In the genomic region with DNA sequence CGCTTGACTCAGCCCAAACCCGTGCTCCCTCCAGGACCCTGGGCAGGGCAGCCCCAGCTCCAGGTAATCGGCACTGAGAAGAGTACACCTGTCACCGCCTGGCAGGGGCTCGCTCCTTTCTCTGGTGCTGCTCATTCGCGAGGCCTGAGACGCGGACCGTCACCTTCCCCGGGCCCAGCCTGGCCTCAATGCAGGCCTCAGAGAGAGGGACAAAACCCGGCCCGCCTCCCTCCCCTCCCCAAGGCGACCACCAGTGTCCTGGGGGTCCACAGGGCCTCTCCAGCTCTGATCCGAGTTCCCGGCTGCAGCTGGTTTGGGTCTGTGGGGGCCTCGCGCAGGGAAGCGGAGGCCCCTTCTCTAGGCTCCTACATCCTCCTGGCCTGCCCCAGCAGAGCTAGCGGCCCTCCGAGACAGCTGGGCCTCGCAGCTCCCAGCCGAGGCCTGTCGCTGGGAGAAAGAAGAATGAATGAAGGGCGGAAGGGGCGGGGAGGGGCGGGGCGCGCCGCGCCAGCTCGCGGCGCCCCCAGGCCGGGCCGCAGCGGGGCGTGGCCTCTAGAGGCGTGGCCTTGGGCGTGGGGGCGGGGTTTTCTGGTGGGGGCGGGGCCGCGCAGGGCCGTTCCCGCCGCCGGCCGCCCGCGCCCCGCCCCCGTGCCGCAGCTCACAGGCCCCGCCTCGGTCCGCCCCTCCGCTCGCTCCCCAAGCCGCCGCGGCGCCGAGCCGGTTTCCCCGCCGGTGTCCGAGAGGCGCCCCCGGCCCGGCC, we compare ENCODE assay signal across 1 cellular context.
TF ChIP-seq lines count a peak whose summit lies in the region.

LIMK1 (plus strand) TSS at position 688 of the 760 bp plus-strand sequence. CDS start 187 bp downstream, outside the sequence.

TF ChIP-seq in WTC11, 78 proteins besides CTCF, POLR2A, EP300 and RAD21 (continued from another document):
- TF ChIP-seq, protein P1, sequence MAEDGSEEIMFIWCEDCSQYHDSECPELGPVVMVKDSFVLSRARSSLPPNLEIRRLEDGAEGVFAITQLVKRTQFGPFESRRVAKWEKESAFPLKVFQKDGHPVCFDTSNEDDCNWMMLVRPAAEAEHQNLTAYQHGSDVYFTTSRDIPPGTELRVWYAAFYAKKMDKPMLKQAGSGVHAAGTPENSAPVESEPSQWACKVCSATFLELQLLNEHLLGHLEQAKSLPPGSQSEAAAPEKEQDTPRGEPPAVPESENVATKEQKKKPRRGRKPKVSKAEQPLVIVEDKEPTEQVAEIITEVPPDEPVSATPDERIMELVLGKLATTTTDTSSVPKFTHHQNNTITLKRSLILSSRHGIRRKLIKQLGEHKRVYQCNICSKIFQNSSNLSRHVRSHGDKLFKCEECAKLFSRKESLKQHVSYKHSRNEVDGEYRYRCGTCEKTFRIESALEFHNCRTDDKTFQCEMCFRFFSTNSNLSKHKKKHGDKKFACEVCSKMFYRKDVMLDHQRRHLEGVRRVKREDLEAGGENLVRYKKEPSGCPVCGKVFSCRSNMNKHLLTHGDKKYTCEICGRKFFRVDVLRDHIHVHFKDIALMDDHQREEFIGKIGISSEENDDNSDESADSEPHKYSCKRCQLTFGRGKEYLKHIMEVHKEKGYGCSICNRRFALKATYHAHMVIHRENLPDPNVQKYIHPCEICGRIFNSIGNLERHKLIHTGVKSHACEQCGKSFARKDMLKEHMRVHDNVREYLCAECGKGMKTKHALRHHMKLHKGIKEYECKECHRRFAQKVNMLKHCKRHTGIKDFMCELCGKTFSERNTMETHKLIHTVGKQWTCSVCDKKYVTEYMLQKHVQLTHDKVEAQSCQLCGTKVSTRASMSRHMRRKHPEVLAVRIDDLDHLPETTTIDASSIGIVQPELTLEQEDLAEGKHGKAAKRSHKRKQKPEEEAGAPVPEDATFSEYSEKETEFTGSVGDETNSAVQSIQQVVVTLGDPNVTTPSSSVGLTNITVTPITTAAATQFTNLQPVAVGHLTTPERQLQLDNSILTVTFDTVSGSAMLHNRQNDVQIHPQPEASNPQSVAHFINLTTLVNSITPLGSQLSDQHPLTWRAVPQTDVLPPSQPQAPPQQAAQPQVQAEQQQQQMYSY (CRISPR knock-in tag; IDR thresholded peaks at IDR 0.05) = no peak
- TF ChIP-seq EMX1 (CRISPR knock-in tag; IDR thresholded peaks at IDR 0.05) = no peak
- TF ChIP-seq MLX (CRISPR knock-in tag; IDR thresholded peaks at IDR 0.05) = no peak
- no peak for TF ChIP-seq NR2C2 (CRISPR knock-in tag; IDR thresholded peaks at IDR 0.05)
- 0 out of 2 replicates have a peak, but pooled peaks have one; percentile 32 for TF ChIP-seq FOXK1 (CRISPR knock-in tag; IDR thresholded peaks at IDR 0.05)
- no peak for TF ChIP-seq NFYB (CRISPR knock-in tag; conservative IDR thresholded peaks at IDR 0.05; ENCODE audit: low read depth)
